ENCODE assay signal across 1 cellular context in the genomic region with DNA sequence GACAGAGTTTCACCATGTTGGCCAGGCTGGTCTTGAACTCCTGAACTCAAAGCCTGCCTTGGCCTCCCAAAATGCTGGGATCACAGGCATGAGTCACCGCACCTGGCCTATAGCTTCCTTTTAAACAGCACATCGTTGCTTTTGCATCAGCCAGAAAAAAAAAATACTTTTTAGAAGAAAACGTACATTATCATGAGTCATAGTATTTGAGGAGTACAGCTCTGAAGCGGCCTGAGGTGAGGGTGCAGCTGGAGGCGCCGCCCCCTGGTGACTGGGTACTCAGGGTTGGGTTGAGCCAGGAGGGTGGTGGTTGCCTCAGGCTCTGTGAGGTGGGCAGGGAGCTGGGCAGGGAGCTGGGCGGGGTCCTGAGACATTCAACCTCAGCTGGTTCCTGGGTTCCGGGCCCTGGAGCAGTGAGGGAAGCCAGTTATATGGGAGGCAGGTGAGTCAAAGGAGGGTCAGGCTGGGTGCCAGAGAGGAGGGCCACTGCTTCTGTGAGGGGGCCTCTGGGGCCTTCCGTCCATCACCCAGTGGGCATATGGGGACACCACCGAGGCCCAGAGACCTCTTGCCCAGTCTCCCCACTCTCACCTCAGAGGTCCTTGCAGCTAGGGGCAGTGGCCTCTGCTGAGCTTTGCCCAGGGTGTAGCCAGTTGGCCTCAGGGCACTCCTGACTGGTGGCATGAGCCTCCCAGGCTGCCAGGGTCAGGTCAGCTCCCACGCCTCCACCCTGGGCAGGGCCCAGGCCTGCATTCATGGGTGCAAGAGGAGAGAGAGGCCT.
TF ChIP-seq lines count a peak whose summit lies in the region.

No MANE protein-coding gene starts in this region.

TF ChIP-seq in SK-N-SH treated with all-trans-retinoic acid at 6 μM for 48 hours, 23 proteins besides CTCF, POLR2A, EP300 and RAD21 (continued from another document):
- TF ChIP-seq, protein P1, sequence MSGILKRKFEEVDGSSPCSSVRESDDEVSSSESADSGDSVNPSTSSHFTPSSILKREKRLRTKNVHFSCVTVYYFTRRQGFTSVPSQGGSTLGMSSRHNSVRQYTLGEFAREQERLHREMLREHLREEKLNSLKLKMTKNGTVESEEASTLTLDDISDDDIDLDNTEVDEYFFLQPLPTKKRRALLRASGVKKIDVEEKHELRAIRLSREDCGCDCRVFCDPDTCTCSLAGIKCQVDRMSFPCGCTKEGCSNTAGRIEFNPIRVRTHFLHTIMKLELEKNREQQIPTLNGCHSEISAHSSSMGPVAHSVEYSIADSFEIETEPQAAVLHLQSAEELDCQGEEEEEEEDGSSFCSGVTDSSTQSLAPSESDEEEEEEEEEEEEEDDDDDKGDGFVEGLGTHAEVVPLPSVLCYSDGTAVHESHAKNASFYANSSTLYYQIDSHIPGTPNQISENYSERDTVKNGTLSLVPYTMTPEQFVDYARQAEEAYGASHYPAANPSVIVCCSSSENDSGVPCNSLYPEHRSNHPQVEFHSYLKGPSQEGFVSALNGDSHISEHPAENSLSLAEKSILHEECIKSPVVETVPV (CRISPR knock-in tag; IDR thresholded peaks at IDR 0.05) = no peak
- TF ChIP-seq ARNTL (CRISPR knock-in tag; IDR thresholded peaks at IDR 0.05; ENCODE audit: borderline replicate concordance, low read depth) (no peak), BACH2 (CRISPR knock-in tag; IDR thresholded peaks at IDR 0.05; ENCODE audit: borderline replicate concordance) (no peak)
- TF ChIP-seq, protein P2, sequence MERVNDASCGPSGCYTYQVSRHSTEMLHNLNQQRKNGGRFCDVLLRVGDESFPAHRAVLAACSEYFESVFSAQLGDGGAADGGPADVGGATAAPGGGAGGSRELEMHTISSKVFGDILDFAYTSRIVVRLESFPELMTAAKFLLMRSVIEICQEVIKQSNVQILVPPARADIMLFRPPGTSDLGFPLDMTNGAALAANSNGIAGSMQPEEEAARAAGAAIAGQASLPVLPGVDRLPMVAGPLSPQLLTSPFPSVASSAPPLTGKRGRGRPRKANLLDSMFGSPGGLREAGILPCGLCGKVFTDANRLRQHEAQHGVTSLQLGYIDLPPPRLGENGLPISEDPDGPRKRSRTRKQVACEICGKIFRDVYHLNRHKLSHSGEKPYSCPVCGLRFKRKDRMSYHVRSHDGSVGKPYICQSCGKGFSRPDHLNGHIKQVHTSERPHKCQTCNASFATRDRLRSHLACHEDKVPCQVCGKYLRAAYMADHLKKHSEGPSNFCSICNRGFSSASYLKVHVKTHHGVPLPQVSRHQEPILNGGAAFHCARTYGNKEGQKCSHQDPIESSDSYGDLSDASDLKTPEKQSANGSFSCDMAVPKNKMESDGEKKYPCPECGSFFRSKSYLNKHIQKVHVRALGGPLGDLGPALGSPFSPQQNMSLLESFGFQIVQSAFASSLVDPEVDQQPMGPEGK (CRISPR knock-in tag; IDR thresholded peaks at IDR 0.05; ENCODE audit: borderline replicate concordance) = no peak
- TF ChIP-seq, protein P3, sequence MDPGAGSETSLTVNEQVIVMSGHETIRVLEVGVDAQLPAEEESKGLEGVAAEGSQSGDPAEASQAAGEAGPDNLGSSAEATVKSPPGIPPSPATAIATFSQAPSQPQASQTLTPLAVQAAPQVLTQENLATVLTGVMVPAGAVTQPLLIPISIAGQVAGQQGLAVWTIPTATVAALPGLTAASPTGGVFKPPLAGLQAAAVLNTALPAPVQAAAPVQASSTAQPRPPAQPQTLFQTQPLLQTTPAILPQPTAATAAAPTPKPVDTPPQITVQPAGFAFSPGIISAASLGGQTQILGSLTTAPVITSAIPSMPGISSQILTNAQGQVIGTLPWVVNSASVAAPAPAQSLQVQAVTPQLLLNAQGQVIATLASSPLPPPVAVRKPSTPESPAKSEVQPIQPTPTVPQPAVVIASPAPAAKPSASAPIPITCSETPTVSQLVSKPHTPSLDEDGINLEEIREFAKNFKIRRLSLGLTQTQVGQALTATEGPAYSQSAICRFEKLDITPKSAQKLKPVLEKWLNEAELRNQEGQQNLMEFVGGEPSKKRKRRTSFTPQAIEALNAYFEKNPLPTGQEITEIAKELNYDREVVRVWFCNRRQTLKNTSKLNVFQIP (CRISPR knock-in tag; IDR thresholded peaks at IDR 0.05; ENCODE audit: borderline replicate concordance, low read depth) = no peak
